Comparison of ENCODE assay signal across 8 cellular contexts in the genomic region with DNA sequence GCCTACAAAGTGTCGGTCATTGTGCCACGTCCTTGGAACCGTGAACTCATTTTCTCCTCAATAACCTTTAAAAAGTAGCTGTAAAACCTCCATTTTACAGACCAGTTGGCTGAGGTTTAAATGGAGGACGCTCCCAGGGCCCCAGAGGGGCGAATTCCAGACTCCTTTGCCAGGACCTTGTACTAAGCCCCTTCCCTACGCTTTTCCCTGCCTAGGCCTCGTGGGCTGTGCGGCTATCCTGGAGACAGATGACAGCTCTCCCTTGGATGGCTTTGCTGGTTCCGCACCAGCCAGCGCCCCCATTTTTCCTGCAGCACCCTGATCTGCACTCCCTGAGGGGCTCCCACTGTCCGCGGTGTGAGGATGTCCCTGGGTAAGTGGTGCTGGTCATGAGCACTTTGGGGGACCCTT. TPM values are rescaled to one million over a fixed set of nuclear protein-coding genes. Genes with fewer than 3 reads are reported as not detected.
DNase-seq lines count a peak whose midpoint lies in the region; ATAC-seq and TF ChIP-seq lines count a peak whose summit lies in the region.

No MANE protein-coding gene starts in this region.

- POLR2A ChIA-PET in A673 (lab: Charles Lee; ENCODE audit: low non-redundant PET), result no interaction called here

- BruUV-seq in A673 (replicated peaks; lab: Mats Ljungman, UMichigan), result TSS peak; percentile 53

- CTCF ChIA-PET in A673 (lab: Charles Lee), result interaction anchor here (0.6 to 1.7 kb wide), 2 partner anchors 12 to 343 kb away, joined by 3 to 9 read pairs; partner anchors contain the start of gene SNHG17

- H3K36me3 ChIP-seq in A673 (ENCODE audit: insufficient read depth, low read length, poor library complexity, severe bottlenecking) (peaks cover 12% of the 10 kb centered on the region), KOPT-K1 (ENCODE audit: insufficient read depth, low read length) (peaks cover 33% of the 10 kb centered on the region), muscle layer of colon (ENCODE audit: insufficient read depth, low read length) (peaks cover 23% of the 10 kb centered on the region)

- intact Hi-C loops in A673 (cut with micrococcal nuclease; ENCODE audit: unreplicated experiment), result no loop called here

- H3K27ac ChIP-seq in A673 (ENCODE audit: low read depth, low read length, poor library complexity, severe bottlenecking) (peak overlapping the region; percentile 95), KOPT-K1 (ENCODE audit: low read depth, low read length, poor library complexity, severe bottlenecking) (peak overlapping the region; percentile 91), muscle layer of colon (ENCODE audit: low read depth, low read length) (peak overlapping the region; percentile 71)

- H3K4me3 ChIP-seq in A673 (ENCODE audit: low read depth, low read length, poor library complexity, severe bottlenecking) (peak overlapping the region; percentile 90), muscle layer of colon (ENCODE audit: low read depth in 1 of 2, low read length in 2 of 2) (peak overlapping the region; percentile 81 to 89)

- H3K27me3 ChIP-seq in A673 (replicated peaks; ENCODE audit: insufficient read depth, low read depth, low read length, poor library complexity), result no peaks in the 10 kb centered on the region
- no peaks in the 10 kb centered on the region for H3K27me3 ChIP-seq in muscle layer of colon (ENCODE audit: control insufficient read depth in 1 of 2, insufficient read depth in 2 of 2, low read length in 2 of 2)

- H3K9ac ChIP-seq in muscle layer of colon (ENCODE audit: low read length), result peak overlapping the region; percentile 93

- H3K9me3 ChIP-seq in A673 (ENCODE audit: low read depth, low read length, poor library complexity, severe bottlenecking), result no peaks in the 10 kb centered on the region
- no peaks in the 10 kb centered on the region for H3K9me3 ChIP-seq in KOPT-K1 (ENCODE audit: insufficient read depth, low read length, poor library complexity, severe bottlenecking)
- H3K9me3 ChIP-seq in muscle layer of colon (ENCODE audit: low read length), result no peaks in the 10 kb centered on the region

- no peak for DNase-seq in A673 (ENCODE audit: low spot score)
- DNase-seq in dedifferentiated amniotic fluid mesenchymal stem cell (ENCODE audit: extremely low spot score), result peak; percentile 12
- DNase-seq in DMS114 treated with DMSO at 0.1 percent for 48 hours (lab: John Stamatoyannopoulos, UW; ENCODE audit: unreplicated experiment), result no peak

- H3K4me1 ChIP-seq in A673 (ENCODE audit: insufficient read depth, low read length, poor library complexity, severe bottlenecking) (peaks cover 10% of the 10 kb centered on the region), muscle layer of colon (ENCODE audit: insufficient read depth, low read length) (peaks cover 12% of the 10 kb centered on the region)

- ATAC-seq in activated CD4-positive, CD25-positive, alpha-beta regulatory T cell treated with anti-CD3 and anti-CD28 coated beads, Interleukin-2, amount 50 U/mL, for 24 hours, result no peak
- ATAC-seq in HG02763 (IDR thresholded peaks at IDR 0.05; ENCODE audit: unreplicated experiment), result no peak
- no peak for ATAC-seq in HG02610 (IDR thresholded peaks at IDR 0.05; ENCODE audit: unreplicated experiment)

- no peak for TF ChIP-seq CTCF in A673 (conservative IDR thresholded peaks at IDR 0.05; ENCODE audit: low read depth, low read length)

RNA-seq across cellular contexts. Expression of gene SNHG17, which starts 12.1 kb away (rescaled TPM):
- 91.4 and 105 TPM in 2 replicates for total RNA-seq in A673 (2021)

RNA-seq across cellular contexts. Expression of gene RALGAPB, which starts 25.4 kb away (rescaled TPM):
- 32.6 and 34.4 TPM in 2 replicates for total RNA-seq in A673 (2021)
